Comparison of ENCODE assay signal across 1 cellular context in the genomic region with DNA sequence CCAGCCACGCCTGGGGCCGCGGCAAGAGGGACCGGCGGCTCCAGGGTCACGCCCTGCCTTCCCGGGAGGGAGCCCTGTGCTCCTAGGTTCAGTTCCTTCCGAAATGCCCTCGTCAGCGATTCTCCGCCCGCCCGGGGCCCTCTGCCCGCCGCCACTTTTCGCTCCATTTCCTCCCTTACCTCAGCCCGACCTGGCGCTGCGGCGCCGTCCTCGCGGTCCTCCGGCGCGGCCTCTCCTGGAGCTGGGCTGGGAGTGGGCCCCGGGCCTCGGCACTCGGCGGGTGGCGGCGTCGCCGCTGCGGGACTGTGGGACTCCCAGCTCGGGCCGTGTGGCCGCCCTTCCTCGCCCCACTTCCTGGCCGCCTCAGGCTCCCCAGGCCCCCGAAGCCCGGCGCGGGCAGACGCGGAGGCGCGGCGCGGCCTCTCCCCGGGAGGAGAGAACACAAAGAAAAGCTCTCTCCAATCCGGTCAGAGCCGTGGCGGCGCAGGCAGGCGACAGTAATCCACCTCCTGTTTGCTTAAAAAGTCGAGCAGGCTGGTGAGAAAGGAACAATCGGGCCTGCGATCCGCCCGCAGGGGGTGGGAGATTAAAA.
A peak's percentile ranks its signal among the peaks of the same experiment; 100 is the strongest.
TF ChIP-seq lines count a peak whose summit lies in the region.

No MANE protein-coding gene starts in this region.

TF ChIP-seq in HepG2, 621 proteins besides CTCF, POLR2A, EP300 and RAD21 (continued from another document and continues in another):
- no peak for TF ChIP-seq LRRFIP1 (CRISPR knock-in tag; conservative IDR thresholded peaks at IDR 0.05)
- no peak for TF ChIP-seq ZNF83 (CRISPR knock-in tag; IDR thresholded peaks at IDR 0.05; ENCODE audit: borderline replicate concordance)
- no peak for TF ChIP-seq GPN1 (CRISPR knock-in tag; IDR thresholded peaks at IDR 0.05; ENCODE audit: borderline replicate concordance)
- no peak for TF ChIP-seq BATF2 (CRISPR knock-in tag; IDR thresholded peaks at IDR 0.05)
- no peak for TF ChIP-seq ZSCAN9 (CRISPR knock-in tag; IDR thresholded peaks at IDR 0.05; ENCODE audit: borderline replicate concordance)
- TF ChIP-seq CENPT (CRISPR knock-in tag; IDR thresholded peaks at IDR 0.05; ENCODE audit: low read depth) = no peak
- TF ChIP-seq ARID2 (CRISPR knock-in tag; IDR thresholded peaks at IDR 0.05; ENCODE audit: borderline replicate concordance) = no peak
- TF ChIP-seq, protein P1, sequence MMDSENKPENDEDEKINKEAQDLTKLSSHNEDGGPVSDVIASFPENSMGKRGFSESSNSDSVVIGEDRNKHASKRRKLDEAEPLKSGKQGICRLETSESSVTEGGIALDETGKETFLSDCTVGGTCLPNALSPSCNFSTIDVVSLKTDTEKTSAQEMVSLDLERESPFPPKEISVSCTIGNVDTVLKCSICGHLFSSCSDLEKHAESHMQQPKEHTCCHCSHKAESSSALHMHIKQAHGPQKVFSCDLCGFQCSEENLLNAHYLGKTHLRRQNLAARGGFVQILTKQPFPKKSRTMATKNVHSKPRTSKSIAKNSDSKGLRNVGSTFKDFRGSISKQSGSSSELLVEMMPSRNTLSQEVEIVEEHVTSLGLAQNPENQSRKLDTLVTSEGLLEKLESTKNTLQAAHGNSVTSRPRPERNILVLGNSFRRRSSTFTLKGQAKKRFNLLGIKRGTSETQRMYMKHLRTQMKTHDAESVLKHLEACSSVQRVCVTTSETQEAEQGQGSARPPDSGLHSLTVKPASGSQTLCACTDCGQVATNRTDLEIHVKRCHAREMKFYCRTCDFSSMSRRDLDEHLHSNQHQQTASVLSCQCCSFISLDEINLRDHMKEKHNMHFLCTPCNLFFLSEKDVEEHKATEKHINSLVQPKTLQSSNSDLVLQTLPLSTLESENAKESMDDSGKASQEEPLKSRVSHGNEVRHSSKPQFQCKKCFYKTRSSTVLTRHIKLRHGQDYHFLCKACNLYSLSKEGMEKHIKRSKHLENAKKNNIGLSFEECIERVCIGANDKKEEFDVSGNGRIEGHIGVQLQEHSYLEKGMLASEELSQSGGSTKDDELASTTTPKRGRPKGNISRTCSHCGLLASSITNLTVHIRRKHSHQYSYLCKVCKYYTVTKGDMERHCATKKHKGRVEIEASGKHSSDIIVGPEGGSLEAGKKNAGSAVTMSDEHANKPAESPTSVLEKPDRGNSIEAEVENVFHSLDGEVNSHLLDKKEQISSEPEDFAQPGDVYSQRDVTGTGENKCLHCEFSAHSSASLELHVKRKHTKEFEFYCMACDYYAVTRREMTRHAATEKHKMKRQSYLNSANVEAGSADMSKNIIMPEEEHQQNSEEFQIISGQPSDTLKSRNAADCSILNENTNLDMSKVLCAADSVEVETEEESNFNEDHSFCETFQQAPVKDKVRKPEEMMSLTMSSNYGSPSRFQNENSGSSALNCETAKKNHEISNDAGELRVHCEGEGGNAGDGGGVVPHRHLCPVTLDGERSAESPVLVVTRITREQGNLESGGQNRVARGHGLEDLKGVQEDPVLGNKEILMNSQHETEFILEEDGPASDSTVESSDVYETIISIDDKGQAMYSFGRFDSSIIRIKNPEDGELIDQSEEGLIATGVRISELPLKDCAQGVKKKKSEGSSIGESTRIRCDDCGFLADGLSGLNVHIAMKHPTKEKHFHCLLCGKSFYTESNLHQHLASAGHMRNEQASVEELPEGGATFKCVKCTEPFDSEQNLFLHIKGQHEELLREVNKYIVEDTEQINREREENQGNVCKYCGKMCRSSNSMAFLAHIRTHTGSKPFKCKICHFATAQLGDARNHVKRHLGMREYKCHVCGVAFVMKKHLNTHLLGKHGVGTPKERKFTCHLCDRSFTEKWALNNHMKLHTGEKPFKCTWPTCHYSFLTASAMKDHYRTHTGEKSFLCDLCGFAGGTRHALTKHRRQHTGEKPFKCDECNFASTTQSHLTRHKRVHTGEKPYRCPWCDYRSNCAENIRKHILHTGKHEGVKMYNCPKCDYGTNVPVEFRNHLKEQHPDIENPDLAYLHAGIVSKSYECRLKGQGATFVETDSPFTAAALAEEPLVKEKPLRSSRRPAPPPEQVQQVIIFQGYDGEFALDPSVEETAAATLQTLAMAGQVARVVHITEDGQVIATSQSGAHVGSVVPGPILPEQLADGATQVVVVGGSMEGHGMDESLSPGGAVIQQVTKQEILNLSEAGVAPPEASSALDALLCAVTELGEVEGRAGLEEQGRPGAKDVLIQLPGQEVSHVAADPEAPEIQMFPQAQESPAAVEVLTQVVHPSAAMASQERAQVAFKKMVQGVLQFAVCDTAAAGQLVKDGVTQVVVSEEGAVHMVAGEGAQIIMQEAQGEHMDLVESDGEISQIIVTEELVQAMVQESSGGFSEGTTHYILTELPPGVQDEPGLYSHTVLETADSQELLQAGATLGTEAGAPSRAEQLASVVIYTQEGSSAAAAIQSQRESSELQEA (CRISPR knock-in tag; IDR thresholded peaks at IDR 0.05; ENCODE audit: not compliant biosample characterization) = peak; percentile 2
- no peak; the same call in 1 of the 2 replicates for TF ChIP-seq SPEN (CRISPR knock-in tag; IDR thresholded peaks at IDR 0.05; ENCODE audit: low read depth)
- no peak for TF ChIP-seq NR2F2 (IDR thresholded peaks at IDR 0.05; ENCODE audit: borderline replicate concordance, low read depth)
- TF ChIP-seq ZBTB49 (CRISPR knock-in tag; IDR thresholded peaks at IDR 0.05; ENCODE audit: borderline replicate concordance) = no peak
- no peak for TF ChIP-seq ZNF232 (CRISPR knock-in tag; IDR thresholded peaks at IDR 0.05; ENCODE audit: borderline replicate concordance)
- no peak for TF ChIP-seq ZBTB26 (CRISPR knock-in tag; IDR thresholded peaks at IDR 0.05; ENCODE audit: borderline replicate concordance)
- TF ChIP-seq ZNF800 (CRISPR knock-in tag; IDR thresholded peaks at IDR 0.05) = peak; percentile 98
- peak; percentile 49 for TF ChIP-seq AGO2 (optimal IDR thresholded peaks at IDR 0.05; ENCODE audit: low read depth, low read length)
- no peak for TF ChIP-seq LBX2 (CRISPR knock-in tag; IDR thresholded peaks at IDR 0.05; ENCODE audit: borderline replicate concordance)
- TF ChIP-seq ATM (IDR thresholded peaks at IDR 0.05; ENCODE audit: borderline replicate concordance) = no peak
- TF ChIP-seq KDM4B (CRISPR knock-in tag; IDR thresholded peaks at IDR 0.05) = no peak
- TF ChIP-seq ZNF513 (CRISPR knock-in tag; conservative IDR thresholded peaks at IDR 0.05) = no peak
- no peak for TF ChIP-seq HMGXB3 (CRISPR knock-in tag; IDR thresholded peaks at IDR 0.05; ENCODE audit: borderline replicate concordance)
